In the genomic region with DNA sequence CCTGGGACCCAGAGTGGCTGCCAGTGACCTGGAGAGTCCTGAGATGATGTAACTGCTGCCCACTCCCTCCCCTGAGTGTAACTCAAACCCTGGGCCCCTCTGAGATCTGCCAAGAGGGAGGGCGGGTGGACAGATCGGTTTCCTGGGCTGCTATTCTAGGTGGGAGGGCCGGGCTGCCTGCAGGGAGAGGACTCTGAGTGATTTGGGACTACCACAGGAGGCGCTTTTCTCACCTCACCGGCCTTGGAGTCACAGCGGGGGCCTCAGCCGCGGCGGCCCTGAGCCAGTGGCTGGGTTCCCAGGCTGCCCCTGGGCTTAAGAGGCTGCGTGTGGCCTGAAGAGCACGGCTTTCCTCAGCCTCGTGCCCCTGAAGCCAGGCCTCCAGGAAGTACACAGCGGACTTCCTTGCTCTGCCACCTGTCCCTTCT, we compare ENCODE assay signal across 10 cellular contexts. TPM values are rescaled to one million over a fixed set of nuclear protein-coding genes. Genes with fewer than 3 reads are reported as not detected.
DNase-seq lines count a peak whose midpoint lies in the region; ATAC-seq lines count a peak whose summit lies in the region.
"Had no signal": no experiment of that assay in that cellular context is flagged by ENCODE, and none has a peak within 500 bp of the region (broad histone marks: within the 10 kb centered on the region; RNA-seq: fewer than 3 reads in every experiment).

No MANE protein-coding gene starts in this region.

- no peaks in the 10 kb centered on the region for H3K36me3 Mint-ChIP-seq in CD4-positive, CD25-positive, alpha-beta regulatory T cell
- peaks cover 0 to 8% (median 1%) of the 10 kb centered on the region in 3 donors for H3K36me3 Mint-ChIP-seq in naive thymus-derived CD8-positive, alpha-beta T cell

- H3K9ac ChIP-seq in adipocyte (ENCODE audit: low read length), result no peak overlapping the region

- H3K4me1 ChIP-seq in CD4-positive, CD25-positive, alpha-beta regulatory T cell (ENCODE audit: control insufficient read depth, insufficient read depth, low read length, poor library complexity, severe bottlenecking), result peaks cover 36% of the 10 kb centered on the region
- H3K4me1 ChIP-seq in adipocyte (ENCODE audit: control insufficient read depth, insufficient read depth, low read length), result peaks cover 17% of the 10 kb centered on the region

- H3K9me3 Mint-ChIP-seq in CD4-positive, CD25-positive, alpha-beta regulatory T cell, result no peaks in the 10 kb centered on the region
- no peaks in the 10 kb centered on the region for H3K9me3 Mint-ChIP-seq in naive thymus-derived CD8-positive, alpha-beta T cell

- no peak for ATAC-seq in CD4-positive, CD25-positive, alpha-beta regulatory T cell (ENCODE audit: low read depth in 2 of 2)
- no peak for ATAC-seq in naive thymus-derived CD8-positive, alpha-beta T cell
- ATAC-seq in GM21576 (IDR thresholded peaks at IDR 0.05; ENCODE audit: unreplicated experiment), result no peak

- peak overlapping the region; percentile 77 to 89 (median 82) for H3K27ac Mint-ChIP-seq in CD4-positive, CD25-positive, alpha-beta regulatory T cell
- peak overlapping the region in 8 of 10 donors; percentile 52 to 93 (median 84) for H3K27ac Mint-ChIP-seq in naive thymus-derived CD8-positive, alpha-beta T cell

- H3K9me3 ChIP-seq in CD4-positive, CD25-positive, alpha-beta regulatory T cell (ENCODE audit: control insufficient read depth in 2 of 2, low read length in 2 of 2), result no peaks in the 10 kb centered on the region
- H3K9me3 ChIP-seq in adipocyte (ENCODE audit: control insufficient read depth, low read length), result no peaks in the 10 kb centered on the region

- POLR2A ChIA-PET in naive thymus-derived CD8-positive, alpha-beta T cell (lab: Charles Lee), result interaction anchor here (1.3 kb wide), 1 partner anchor 8 kb away, joined by 3 read pairs; no protein-coding TSS in a partner anchor

- H3K4me3 ChIP-seq in CD4-positive, CD25-positive, alpha-beta regulatory T cell (ENCODE audit: low read depth, low read length), result no peak overlapping the region
- H3K4me3 ChIP-seq in H7 (ENCODE audit: insufficient read depth, low read depth, low read length) (no peak overlapping the region), adipocyte (ENCODE audit: low read length) (no peak overlapping the region)

- H3K36me3 ChIP-seq in CD4-positive, CD25-positive, alpha-beta regulatory T cell (ENCODE audit: control insufficient read depth, insufficient read depth, low read length), result peaks cover 6% of the 10 kb centered on the region
- no peaks in the 10 kb centered on the region for H3K36me3 ChIP-seq in H7 (replicated peaks; ENCODE audit: control insufficient read depth, insufficient read depth, low read length)
- peaks cover 3% of the 10 kb centered on the region for H3K36me3 ChIP-seq in adipocyte (ENCODE audit: control insufficient read depth, insufficient read depth, low read length, severe bottlenecking)

- no peak overlapping the region for H3K27ac ChIP-seq in CD4-positive, CD25-positive, alpha-beta regulatory T cell (ENCODE audit: insufficient read depth, low read length, poor library complexity, severe bottlenecking)

- DNase-seq in CD4-positive, CD25-positive, alpha-beta regulatory T cell, result no peak
- DNase-seq in H7 (peak; percentile 74), adipocyte (ENCODE audit: low read depth) (peak; percentile 17), GM03348 (ENCODE audit: low spot score) (no peak), H4 (ENCODE audit: low spot score) (no peak), anterior cingulate cortex (lab: John Stamatoyannopoulos, UW) (no peak)
- DNase-seq in naive thymus-derived CD8-positive, alpha-beta T cell, result no peak
- DNase-seq: activated CD8-positive, alpha-beta memory T cell treated with anti-CD3 and anti-CD28 coated beads, Interleukin-2, amount 50 U/mL, for 48 hours; NCI-H2081 treated with DMSO at 0.1 percent for 48 hours had no signal

- no peak overlapping the region for H3K4me3 Mint-ChIP-seq in CD4-positive, CD25-positive, alpha-beta regulatory T cell
- peak overlapping the region in 1 of 10 donors; percentile 22 for H3K4me3 Mint-ChIP-seq in naive thymus-derived CD8-positive, alpha-beta T cell

- H3K4me1 Mint-ChIP-seq in CD4-positive, CD25-positive, alpha-beta regulatory T cell, result peaks cover 0 to 60% (median 31%) of the 10 kb centered on the region in 4 donors
- H3K4me1 Mint-ChIP-seq in naive thymus-derived CD8-positive, alpha-beta T cell, result peaks cover 35 to 67% (median 61%) of the 10 kb centered on the region in 4 donors

- no peaks in the 10 kb centered on the region for H3K27me3 ChIP-seq in CD4-positive, CD25-positive, alpha-beta regulatory T cell (ENCODE audit: control insufficient read depth, insufficient read depth, low read length)
- H3K27me3 ChIP-seq in H7 (ENCODE audit: control insufficient read depth, insufficient read depth, low read length) (no peaks in the 10 kb centered on the region), adipocyte (replicated peaks; ENCODE audit: control insufficient read depth, insufficient read depth, low read length) (no peaks in the 10 kb centered on the region)

- no peaks in the 10 kb centered on the region for H3K27me3 Mint-ChIP-seq in CD4-positive, CD25-positive, alpha-beta regulatory T cell
- no peaks in the 10 kb centered on the region for H3K27me3 Mint-ChIP-seq in naive thymus-derived CD8-positive, alpha-beta T cell

RNA-seq across cellular contexts. Expression of a gene that starts 11.4 kb away (rescaled TPM):
- 117 TPM for total RNA-seq in CD4-positive, CD25-positive, alpha-beta regulatory T cell
- polyA plus RNA-seq in CD4-positive, CD25-positive, alpha-beta regulatory T cell, result 1 to 10 TPM; 2.0 to 3.3 (median 2.9) TPM
- 6.4 and 8.3 TPM in 2 replicates for total RNA-seq in H7 (2014; rRNA removed; shearing (Covaris generic))
- 10 to 100 TPM; 11.7 to 12.8 TPM for total RNA-seq in naive thymus-derived CD8-positive, alpha-beta T cell
- 1 to 10 TPM; 1.3 to 3.3 (median 2.7) TPM for polyA plus RNA-seq in naive thymus-derived CD8-positive, alpha-beta T cell
- 2.1 and 2.2 TPM in 2 replicates for total RNA-seq in H4 (2014; rRNA removed; shearing (Covaris generic))

Comparison
In these comparisons a context has a peak if more than half of its experiments do, and no peak if none do; other contexts are left out.
1. DNase-seq: peak in H7 (single experiment) and adipocyte (single experiment); none in CD4-positive, CD25-positive, alpha-beta regulatory T cell (0 of 3), naive thymus-derived CD8-positive, alpha-beta T cell (0 of 10), GM03348 (single experiment), H4 (single experiment) and anterior cingulate cortex (0 of 58).